In genomic region chr3:27368831-27369607, GRCh38 we compare ENCODE assay signal across 8 cellular contexts. TPM values are rescaled to one million over a fixed set of nuclear protein-coding genes. Genes with fewer than 3 reads are reported as not detected.
A peak's percentile ranks its signal among the peaks of the same experiment; 100 is the strongest.
DNase-seq lines count a peak whose midpoint lies in the region; ATAC-seq lines count a peak whose summit lies in the region.

TSS of gene NEK10 (minus strand) at chr3:27369383. CDS start at chr3:27352882, 16,501 bp downstream.

- ATAC-seq in GM21825 (IDR thresholded peaks at IDR 0.05; ENCODE audit: unreplicated experiment): peak; percentile 100

- H3K4me3 Mint-ChIP-seq in activated naive CD4-positive, alpha-beta T cell treated with anti-CD3 and anti-CD28 coated beads for 36 hours: peak within 1 kb of the TSS; percentile 94

- CTCF ChIA-PET in activated naive CD4-positive, alpha-beta T cell treated with anti-CD3 and anti-CD28 coated beads for 36 hours (lab: Charles Lee): interaction anchor here (1.0 kb wide), 1 partner anchor 98 kb away, joined by 5 read pairs; no protein-coding TSS in a partner anchor

- H3K27ac Mint-ChIP-seq in activated naive CD4-positive, alpha-beta T cell treated with anti-CD3 and anti-CD28 coated beads for 36 hours: peak within 1 kb of the TSS; percentile 63

- intact Hi-C loops in activated naive CD4-positive, alpha-beta T cell treated with anti-CD3 and anti-CD28 coated beads for 36 hours (cut with micrococcal nuclease): loop anchor here (1.0 to 10.0 kb wide), 5 partner anchors 9 to 1584 kb away; partner anchors contain the start of genes AZI2, NGLY1, SLC4A7 and ZCWPW2

- no peaks in the 10 kb centered on the region for H3K36me3 Mint-ChIP-seq in activated naive CD4-positive, alpha-beta T cell treated with anti-CD3 and anti-CD28 coated beads for 36 hours (ENCODE audit: low read depth)

- H3K4me1 Mint-ChIP-seq in activated naive CD4-positive, alpha-beta T cell treated with anti-CD3 and anti-CD28 coated beads for 36 hours (ENCODE audit: low read depth): peaks cover 13% of the 10 kb centered on the region

- no peaks in the 10 kb centered on the region for H3K9me3 Mint-ChIP-seq in activated naive CD4-positive, alpha-beta T cell treated with anti-CD3 and anti-CD28 coated beads for 36 hours

- H3K27me3 Mint-ChIP-seq in activated naive CD4-positive, alpha-beta T cell treated with anti-CD3 and anti-CD28 coated beads for 36 hours (ENCODE audit: low read depth): no peaks in the 10 kb centered on the region

- DNase-seq in DMS79 (lab: John Stamatoyannopoulos, UW) (peak; percentile 33), Kasumi-1 (lab: John Stamatoyannopoulos, UW) (peak; percentile 95 to 96), SIG-M5 treated with dmso at 0.1 percent for 504 hours (lab: John Stamatoyannopoulos, UW; ENCODE audit: unreplicated experiment) (peak; percentile 81), glomerular endothelial cell (ENCODE audit: extremely low read depth, low read depth, low spot score) (peak; percentile 56), non-pigmented ciliary epithelial cell (ENCODE audit: low read depth) (peak; percentile 63), stromal cell of bone marrow (ENCODE audit: low read depth) (peak; percentile 48)
- DNase-seq in activated naive CD4-positive, alpha-beta T cell treated with anti-CD3 and anti-CD28 coated beads for 36 hours: peak; percentile 91

RNA-seq across cellular contexts. Expression of gene NEK10, which starts in this region (rescaled TPM):
- total RNA-seq in activated naive CD4-positive, alpha-beta T cell treated with anti-CD3 and anti-CD28 coated beads for 36 hours: under 1 TPM; 0.07 to 0.26 TPM
- total RNA-seq in glomerular endothelial cell: 3.4 and 8.5 TPM in 2 replicates

Comparison
In these comparisons a context has a peak if more than half of its experiments do, and no peak if none do; other contexts are left out.
1. Peak in every context shown above with its lines: DNase-seq and ATAC-seq.
2. Peak in DNase-seq in activated naive CD4-positive, alpha-beta T cell treated with anti-CD3 and anti-CD28 coated beads for 36 hours; RNA of the gene not detected or under 1 TPM.
3. DNase-seq: peak in every context shown above with its lines; median percentile 96 in Kasumi-1; 91 in activated naive CD4-positive, alpha-beta T cell treated with anti-CD3 and anti-CD28 coated beads for 36 hours; 81 in SIG-M5 treated with dmso at 0.1 percent for 504 hours; 63 in non-pigmented ciliary epithelial cell; 56 in glomerular endothelial cell; 48 in stromal cell of bone marrow; 33 in DMS79.